In genomic region chr14:68650403-68650994, GRCh38 we compare ENCODE assay signal across 25 cellular contexts.
DNase-seq lines count a peak whose midpoint lies in the region; ATAC-seq, FAIRE-seq and TF ChIP-seq lines count a peak whose summit lies in the region.
"Had no signal": no experiment of that assay in that cellular context is flagged by ENCODE, and none has a peak within 500 bp of the region (broad histone marks: within the 10 kb centered on the region; RNA-seq: fewer than 3 reads in every experiment).

No MANE protein-coding gene starts in this region.

- in situ Hi-C loops in GM12878 (cut with MboI), result no loop called here

- POLR2A ChIA-PET in GM12878 (lab: Charles Lee), result no interaction called here

- no peaks in the 10 kb centered on the region for H3K36me3 ChIP-seq in GM12878 (ENCODE audit: control insufficient read depth in 2 of 2, insufficient read depth in 2 of 2, low read length in 1 of 2)
- H3K36me3 ChIP-seq in rectal smooth muscle tissue (ENCODE audit: control insufficient read depth, insufficient read depth, low read length), result no peaks in the 10 kb centered on the region
- H3K36me3 ChIP-seq in adrenal gland (replicated peaks in 1 of 2), result no peaks in the 10 kb centered on the region
- H3K36me3 ChIP-seq: BLaER1 treated with 17β-estradiol and CSF1 and Interleukin-3, amounts not matched to agents 10 nM and 100 nM; heart left ventricle; MG63; neutrophil; tibial nerve had no signal

- no peak for TF ChIP-seq RAD21 in GM12878 (IDR thresholded peaks at IDR 0.05; ENCODE audit: insufficient read depth, low read depth, low read length)

- no peak overlapping the region for H2AFZ ChIP-seq in GM12878 (ENCODE audit: control insufficient read depth, low read depth, low read length)

- H3K79me2 ChIP-seq in GM12878 (ENCODE audit: control insufficient read depth, insufficient read depth, low read length), result no peaks in the 10 kb centered on the region

- H3K4me3 ChIP-seq in GM12878 (no peak overlapping the region), fibroblast of villous mesenchyme (ENCODE audit: low read depth, low read length) (no peak overlapping the region), rectal smooth muscle tissue (ENCODE audit: low read length) (no peak overlapping the region), adrenal gland (no peak overlapping the region)
- H3K4me3 ChIP-seq: BLaER1 treated with 17β-estradiol and CSF1 and Interleukin-3, amounts not matched to agents 10 nM and 100 nM; heart left ventricle; MG63; tibial nerve had no signal

- no peak overlapping the region for H3K4me2 ChIP-seq in GM12878 (ENCODE audit: control insufficient read depth, insufficient read depth)

- intact Hi-C loops in GM12878 (cut with micrococcal nuclease; ENCODE audit: unreplicated experiment), result no loop called here
- intact Hi-C loops in adrenal gland (cut with DNase I), result no loop called here

- TF ChIP-seq POLR2A in GM12878 (IDR thresholded peaks at IDR 0.05; ENCODE audit: low read depth, low read length), result no peak
- no peak for TF ChIP-seq POLR2A in adrenal gland (IDR thresholded peaks at IDR 0.05)

- H3K9me3 ChIP-seq in GM12878 (replicated peaks; ENCODE audit: control insufficient read depth, insufficient read depth, low read length) (no peaks in the 10 kb centered on the region), adrenal gland (replicated peaks in 1 of 3) (no peaks in the 10 kb centered on the region)
- H3K9me3 ChIP-seq: heart left ventricle, neutrophil, tibial nerve had no signal

- BruUV-seq in GM12878 (replicated peaks; lab: Mats Ljungman, UMichigan), result no TSS peak

- TF ChIP-seq EP300 in GM12878 (IDR thresholded peaks at IDR 0.05; ENCODE audit: borderline replicate concordance in 1 of 2, control insufficient read depth in 1 of 2, low read depth in 2 of 2, low read length in 2 of 2), result no peak

- FAIRE-seq in GM12878 (lab: Jason Lieb, UNC), result peak; percentile 7
- FAIRE-seq: TTC549 had no signal

- RAD21 ChIA-PET in GM12878 (lab: Charles Lee; ENCODE audit: unreplicated experiment), result no interaction called here

- H3K27me3 ChIP-seq in GM12878 (replicated peaks in 1 of 2; ENCODE audit: control insufficient read depth in 2 of 2, insufficient read depth in 2 of 2, low read length in 1 of 2) (no peaks in the 10 kb centered on the region), rectal smooth muscle tissue (ENCODE audit: control insufficient read depth, insufficient read depth, low read length) (no peaks in the 10 kb centered on the region), adrenal gland (no peaks in the 10 kb centered on the region)
- H3K27me3 ChIP-seq: BLaER1 treated with 17β-estradiol and CSF1 and Interleukin-3, amounts not matched to agents 10 nM and 100 nM; heart left ventricle; MG63; neutrophil; tibial nerve had no signal

- H3K9ac ChIP-seq in GM12878 (ENCODE audit: control insufficient read depth, insufficient read depth, low read length) (no peak overlapping the region), rectal smooth muscle tissue (ENCODE audit: low read length) (no peak overlapping the region)
- H3K9ac ChIP-seq: BLaER1 treated with 17β-estradiol and CSF1 and Interleukin-3, amounts not matched to agents 10 nM and 100 nM had no signal

- no peak for ATAC-seq in GM12878
- no peak for ATAC-seq in HG02642 (IDR thresholded peaks at IDR 0.05; ENCODE audit: poor library complexity, unreplicated experiment)
- ATAC-seq in GM18511 (IDR thresholded peaks at IDR 0.05; ENCODE audit: unreplicated experiment), result no peak
- no peak for ATAC-seq in GM21390 (IDR thresholded peaks at IDR 0.05; ENCODE audit: unreplicated experiment)
- ATAC-seq: activated CD4-positive, alpha-beta T cell treated with anti-CD3 and anti-CD28 coated beads for 36 hours; activated naive CD4-positive, alpha-beta T cell treated with anti-CD3 and anti-CD28 coated beads, Interleukin-2, amount 50 U/mL, for 72 hours; heart left ventricle; Panc1; stimulated activated naive CD8-positive, alpha-beta T cell treated with anti-CD3 and anti-CD28 coated beads, Interleukin-15, Interleukin-2, amounts not matched to agents 100 U/mL and 50 U/mL, for 24 hours; T-cell had no signal

- H3K27ac ChIP-seq in GM12878 (ENCODE audit: control insufficient read depth, insufficient read depth) (no peak overlapping the region), rectal smooth muscle tissue (ENCODE audit: low read depth, low read length) (peak overlapping the region; percentile 93), adrenal gland (no peak overlapping the region)
- H3K27ac ChIP-seq: BLaER1 treated with 17β-estradiol and CSF1 and Interleukin-3, amounts not matched to agents 10 nM and 100 nM; neutrophil had no signal

- TF ChIP-seq CTCF in GM12878 (IDR thresholded peaks at IDR 0.05 in 2 of 3, conservative IDR thresholded peaks at IDR 0.05 in 1 of 3; ENCODE audit: control insufficient read depth in 2 of 3, extremely low read depth in 1 of 3, insufficient read depth in 1 of 3, low read depth in 3 of 3, low read length in 3 of 3) (no peak), fibroblast of villous mesenchyme (IDR thresholded peaks at IDR 0.05; ENCODE audit: insufficient read depth, low read depth, low read length) (no peak), adrenal gland (IDR thresholded peaks at IDR 0.05) (no peak)

- no peaks in the 10 kb centered on the region for H3K4me1 ChIP-seq in GM12878 (ENCODE audit: control insufficient read depth, insufficient read depth, low read length)
- peaks cover 56% of the 10 kb centered on the region for H3K4me1 ChIP-seq in rectal smooth muscle tissue (ENCODE audit: control insufficient read depth, insufficient read depth, low read length)
- peaks cover 7 to 21% of the 10 kb centered on the region in 2 donors for H3K4me1 ChIP-seq in adrenal gland (replicated peaks in 1 of 2)

- DNase-seq in EH (ENCODE audit: low read depth) (peak; percentile 53), GM12878 (ENCODE audit: low read depth, low spot score) (no peak), fibroblast of villous mesenchyme (ENCODE audit: low read depth) (peak; percentile 60), adrenal gland (no peak)
- DNase-seq: activated CD4-positive, alpha-beta T cell treated with anti-CD3 and anti-CD28 coated beads for 36 hours; cerebellar nuclear complex; effector CD4-positive, alpha-beta T cell; heart left ventricle; MG63; NCI-H1436; NCI-H510A treated with DMSO at 0.1 percent for 48 hours; NK-92 treated with Interleukin-12 subunit alpha and Interleukin-12 subunit beta, amount 100 ng/mL, for 24 hours; stimulated activated CD4-positive, alpha-beta T cell treated with anti-CD3 and anti-CD28 coated beads, Interleukin-2, amount 100 ng/mL, for 48 hours; stimulated activated naive CD8-positive, alpha-beta T cell treated with anti-CD3 and anti-CD28 coated beads, Interleukin-15, Interleukin-2, amounts not matched to agents 100 U/mL and 50 U/mL, for 24 hours; T-cell had no signal

- CTCF ChIA-PET in GM12878 (lab: Yijun Ruan, JAX), result interaction anchor here (1.3 kb wide), 1 partner anchor 9 kb away, joined by 3 read pairs; no protein-coding TSS in a partner anchor

- no peaks in the 10 kb centered on the region for H4K20me1 ChIP-seq in GM12878 (ENCODE audit: control insufficient read depth, insufficient read depth)
- H4K20me1 ChIP-seq: BLaER1 treated with 17β-estradiol and CSF1 and Interleukin-3, amounts not matched to agents 10 nM and 100 nM had no signal

- SMC1A ChIA-PET in GM12878 (lab: Charles Lee; ENCODE audit: uncharacterized antibody, unreplicated experiment), result interaction anchor here (1.2 to 2.1 kb wide), 3 partner anchors 9 to 29 kb away, joined by 3 to 5 read pairs (median 4); no protein-coding TSS in a partner anchor

TF ChIP-seq in GM12878, 131 proteins besides CTCF, POLR2A, EP300 and RAD21:
- TF ChIP-seq MLLT1 (IDR thresholded peaks at IDR 0.05), result no peak
- TF ChIP-seq KDM1A (IDR thresholded peaks at IDR 0.05; ENCODE audit: borderline replicate concordance), result no peak
- no peak for TF ChIP-seq CHD4 (IDR thresholded peaks at IDR 0.05)
TF ChIP-seq in GM12878: peak in this region for 0.

Comparison
In these comparisons a context has a peak if more than half of its experiments do, and no peak if none do; other contexts are left out.
1. DNase-seq: peak in EH (single experiment) and fibroblast of villous mesenchyme (single experiment); none in GM12878 (single experiment) and adrenal gland (0 of 7).